ENCODE assay signal across 1 cellular context in the genomic region with DNA sequence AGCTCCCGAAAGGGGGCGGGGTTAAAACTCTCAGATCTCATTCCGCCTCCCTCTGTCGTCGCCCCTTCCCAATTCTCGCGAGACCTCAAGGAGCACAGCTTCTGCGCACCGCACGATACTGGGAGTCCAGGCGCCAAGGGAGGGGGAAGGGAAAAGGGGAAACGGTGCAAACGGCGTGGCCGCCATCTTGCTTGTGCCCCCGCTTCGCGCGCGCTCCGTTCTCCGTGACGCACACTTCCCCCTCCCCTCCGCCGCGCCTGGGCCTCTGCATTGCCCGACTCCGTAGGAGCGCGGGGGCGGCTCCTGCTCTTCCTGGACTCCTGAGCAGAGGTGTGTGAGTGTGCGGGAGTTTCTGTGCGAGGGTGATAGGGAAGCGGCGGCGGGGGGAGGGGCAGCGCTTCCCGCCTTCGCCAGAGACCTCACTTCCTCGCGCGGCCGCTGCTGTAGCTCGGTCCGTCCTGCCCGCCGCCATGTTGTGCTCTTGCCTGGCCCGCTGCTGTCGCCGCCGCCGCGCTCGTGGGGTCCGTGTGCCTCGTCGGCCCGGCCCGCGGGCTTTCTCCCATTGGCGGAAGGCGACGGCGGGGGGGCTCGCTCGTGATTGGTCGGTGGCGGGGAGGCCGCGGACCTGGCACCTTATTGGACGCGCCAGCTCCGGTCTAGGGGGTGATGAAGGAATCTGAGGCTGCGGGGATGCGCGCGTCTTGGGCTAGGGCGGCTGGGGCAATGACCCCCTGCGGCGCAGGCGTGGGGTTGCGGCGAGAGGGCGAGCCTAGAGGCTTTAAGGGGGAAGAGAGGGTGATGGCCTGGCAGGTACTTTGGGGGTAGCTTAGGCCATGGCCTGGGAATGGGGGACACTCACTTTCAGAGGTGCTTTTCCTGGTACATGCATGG.
TF ChIP-seq lines count a peak whose summit lies in the region.

A gene (plus strand): TSS at position 167 of the 891 bp plus-strand sequence. CDS start 47,140 bp downstream, outside the sequence.

TF ChIP-seq in GM12878, 131 proteins besides CTCF, POLR2A, EP300 and RAD21 (continued from another document and continues in another):
- TF ChIP-seq, protein P1, sequence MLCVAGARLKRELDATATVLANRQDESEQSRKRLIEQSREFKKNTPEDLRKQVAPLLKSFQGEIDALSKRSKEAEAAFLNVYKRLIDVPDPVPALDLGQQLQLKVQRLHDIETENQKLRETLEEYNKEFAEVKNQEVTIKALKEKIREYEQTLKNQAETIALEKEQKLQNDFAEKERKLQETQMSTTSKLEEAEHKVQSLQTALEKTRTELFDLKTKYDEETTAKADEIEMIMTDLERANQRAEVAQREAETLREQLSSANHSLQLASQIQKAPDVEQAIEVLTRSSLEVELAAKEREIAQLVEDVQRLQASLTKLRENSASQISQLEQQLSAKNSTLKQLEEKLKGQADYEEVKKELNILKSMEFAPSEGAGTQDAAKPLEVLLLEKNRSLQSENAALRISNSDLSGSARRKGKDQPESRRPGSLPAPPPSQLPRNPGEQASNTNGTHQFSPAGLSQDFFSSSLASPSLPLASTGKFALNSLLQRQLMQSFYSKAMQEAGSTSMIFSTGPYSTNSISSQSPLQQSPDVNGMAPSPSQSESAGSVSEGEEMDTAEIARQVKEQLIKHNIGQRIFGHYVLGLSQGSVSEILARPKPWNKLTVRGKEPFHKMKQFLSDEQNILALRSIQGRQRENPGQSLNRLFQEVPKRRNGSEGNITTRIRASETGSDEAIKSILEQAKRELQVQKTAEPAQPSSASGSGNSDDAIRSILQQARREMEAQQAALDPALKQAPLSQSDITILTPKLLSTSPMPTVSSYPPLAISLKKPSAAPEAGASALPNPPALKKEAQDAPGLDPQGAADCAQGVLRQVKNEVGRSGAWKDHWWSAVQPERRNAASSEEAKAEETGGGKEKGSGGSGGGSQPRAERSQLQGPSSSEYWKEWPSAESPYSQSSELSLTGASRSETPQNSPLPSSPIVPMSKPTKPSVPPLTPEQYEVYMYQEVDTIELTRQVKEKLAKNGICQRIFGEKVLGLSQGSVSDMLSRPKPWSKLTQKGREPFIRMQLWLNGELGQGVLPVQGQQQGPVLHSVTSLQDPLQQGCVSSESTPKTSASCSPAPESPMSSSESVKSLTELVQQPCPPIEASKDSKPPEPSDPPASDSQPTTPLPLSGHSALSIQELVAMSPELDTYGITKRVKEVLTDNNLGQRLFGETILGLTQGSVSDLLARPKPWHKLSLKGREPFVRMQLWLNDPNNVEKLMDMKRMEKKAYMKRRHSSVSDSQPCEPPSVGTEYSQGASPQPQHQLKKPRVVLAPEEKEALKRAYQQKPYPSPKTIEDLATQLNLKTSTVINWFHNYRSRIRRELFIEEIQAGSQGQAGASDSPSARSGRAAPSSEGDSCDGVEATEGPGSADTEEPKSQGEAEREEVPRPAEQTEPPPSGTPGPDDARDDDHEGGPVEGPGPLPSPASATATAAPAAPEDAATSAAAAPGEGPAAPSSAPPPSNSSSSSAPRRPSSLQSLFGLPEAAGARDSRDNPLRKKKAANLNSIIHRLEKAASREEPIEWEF (IDR thresholded peaks at IDR 0.05; ENCODE audit: insufficient replicate concordance, low read depth, low read length): no peak
- no peak for TF ChIP-seq ZNF384 (IDR thresholded peaks at IDR 0.05; ENCODE audit: borderline replicate concordance, low read depth, low read length)
- peak; percentile 98 for TF ChIP-seq RB1 (IDR thresholded peaks at IDR 0.05; ENCODE audit: borderline replicate concordance)
- TF ChIP-seq CBX5 (IDR thresholded peaks at IDR 0.05; ENCODE audit: low read depth): no peak
- TF ChIP-seq, protein P2, sequence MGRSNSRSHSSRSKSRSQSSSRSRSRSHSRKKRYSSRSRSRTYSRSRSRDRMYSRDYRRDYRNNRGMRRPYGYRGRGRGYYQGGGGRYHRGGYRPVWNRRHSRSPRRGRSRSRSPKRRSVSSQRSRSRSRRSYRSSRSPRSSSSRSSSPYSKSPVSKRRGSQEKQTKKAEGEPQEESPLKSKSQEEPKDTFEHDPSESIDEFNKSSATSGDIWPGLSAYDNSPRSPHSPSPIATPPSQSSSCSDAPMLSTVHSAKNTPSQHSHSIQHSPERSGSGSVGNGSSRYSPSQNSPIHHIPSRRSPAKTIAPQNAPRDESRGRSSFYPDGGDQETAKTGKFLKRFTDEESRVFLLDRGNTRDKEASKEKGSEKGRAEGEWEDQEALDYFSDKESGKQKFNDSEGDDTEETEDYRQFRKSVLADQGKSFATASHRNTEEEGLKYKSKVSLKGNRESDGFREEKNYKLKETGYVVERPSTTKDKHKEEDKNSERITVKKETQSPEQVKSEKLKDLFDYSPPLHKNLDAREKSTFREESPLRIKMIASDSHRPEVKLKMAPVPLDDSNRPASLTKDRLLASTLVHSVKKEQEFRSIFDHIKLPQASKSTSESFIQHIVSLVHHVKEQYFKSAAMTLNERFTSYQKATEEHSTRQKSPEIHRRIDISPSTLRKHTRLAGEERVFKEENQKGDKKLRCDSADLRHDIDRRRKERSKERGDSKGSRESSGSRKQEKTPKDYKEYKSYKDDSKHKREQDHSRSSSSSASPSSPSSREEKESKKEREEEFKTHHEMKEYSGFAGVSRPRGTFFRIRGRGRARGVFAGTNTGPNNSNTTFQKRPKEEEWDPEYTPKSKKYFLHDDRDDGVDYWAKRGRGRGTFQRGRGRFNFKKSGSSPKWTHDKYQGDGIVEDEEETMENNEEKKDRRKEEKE (IDR thresholded peaks at IDR 0.05): no peak
- TF ChIP-seq TARDBP (IDR thresholded peaks at IDR 0.05; ENCODE audit: borderline replicate concordance): no peak
- TF ChIP-seq MTA3 (IDR thresholded peaks at IDR 0.05; ENCODE audit: borderline replicate concordance, low read length): no peak
- no peak for TF ChIP-seq GABPA (IDR thresholded peaks at IDR 0.05; ENCODE audit: low read depth)
- TF ChIP-seq SMARCA5 (IDR thresholded peaks at IDR 0.05): peak; percentile 96
- TF ChIP-seq IRF4 (IDR thresholded peaks at IDR 0.05; ENCODE audit: low read depth, low read length): peak; percentile 78
- peak; percentile 85; the same call in 1 of the 2 replicates for TF ChIP-seq STAT1 (conservative IDR thresholded peaks at IDR 0.05)
- TF ChIP-seq RFX5 (IDR thresholded peaks at IDR 0.05; ENCODE audit: low read depth, low read length): no peak; the same call in none of the 2 replicates
- TF ChIP-seq, protein P3, sequence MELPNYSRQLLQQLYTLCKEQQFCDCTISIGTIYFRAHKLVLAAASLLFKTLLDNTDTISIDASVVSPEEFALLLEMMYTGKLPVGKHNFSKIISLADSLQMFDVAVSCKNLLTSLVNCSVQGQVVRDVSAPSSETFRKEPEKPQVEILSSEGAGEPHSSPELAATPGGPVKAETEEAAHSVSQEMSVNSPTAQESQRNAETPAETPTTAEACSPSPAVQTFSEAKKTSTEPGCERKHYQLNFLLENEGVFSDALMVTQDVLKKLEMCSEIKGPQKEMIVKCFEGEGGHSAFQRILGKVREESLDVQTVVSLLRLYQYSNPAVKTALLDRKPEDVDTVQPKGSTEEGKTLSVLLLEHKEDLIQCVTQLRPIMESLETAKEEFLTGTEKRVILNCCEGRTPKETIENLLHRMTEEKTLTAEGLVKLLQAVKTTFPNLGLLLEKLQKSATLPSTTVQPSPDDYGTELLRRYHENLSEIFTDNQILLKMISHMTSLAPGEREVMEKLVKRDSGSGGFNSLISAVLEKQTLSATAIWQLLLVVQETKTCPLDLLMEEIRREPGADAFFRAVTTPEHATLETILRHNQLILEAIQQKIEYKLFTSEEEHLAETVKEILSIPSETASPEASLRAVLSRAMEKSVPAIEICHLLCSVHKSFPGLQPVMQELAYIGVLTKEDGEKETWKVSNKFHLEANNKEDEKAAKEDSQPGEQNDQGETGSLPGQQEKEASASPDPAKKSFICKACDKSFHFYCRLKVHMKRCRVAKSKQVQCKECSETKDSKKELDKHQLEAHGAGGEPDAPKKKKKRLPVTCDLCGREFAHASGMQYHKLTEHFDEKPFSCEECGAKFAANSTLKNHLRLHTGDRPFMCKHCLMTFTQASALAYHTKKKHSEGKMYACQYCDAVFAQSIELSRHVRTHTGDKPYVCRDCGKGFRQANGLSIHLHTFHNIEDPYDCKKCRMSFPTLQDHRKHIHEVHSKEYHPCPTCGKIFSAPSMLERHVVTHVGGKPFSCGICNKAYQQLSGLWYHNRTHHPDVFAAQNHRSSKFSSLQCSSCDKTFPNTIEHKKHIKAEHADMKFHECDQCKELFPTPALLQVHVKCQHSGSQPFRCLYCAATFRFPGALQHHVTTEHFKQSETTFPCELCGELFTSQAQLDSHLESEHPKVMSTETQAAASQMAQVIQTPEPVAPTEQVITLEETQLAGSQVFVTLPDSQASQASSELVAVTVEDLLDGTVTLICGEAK (IDR thresholded peaks at IDR 0.05; ENCODE audit: borderline replicate concordance): no peak
- peak; percentile 86; the same call in 1 of the 2 replicates for TF ChIP-seq HDGF (IDR thresholded peaks at IDR 0.05)
- TF ChIP-seq, protein P4, sequence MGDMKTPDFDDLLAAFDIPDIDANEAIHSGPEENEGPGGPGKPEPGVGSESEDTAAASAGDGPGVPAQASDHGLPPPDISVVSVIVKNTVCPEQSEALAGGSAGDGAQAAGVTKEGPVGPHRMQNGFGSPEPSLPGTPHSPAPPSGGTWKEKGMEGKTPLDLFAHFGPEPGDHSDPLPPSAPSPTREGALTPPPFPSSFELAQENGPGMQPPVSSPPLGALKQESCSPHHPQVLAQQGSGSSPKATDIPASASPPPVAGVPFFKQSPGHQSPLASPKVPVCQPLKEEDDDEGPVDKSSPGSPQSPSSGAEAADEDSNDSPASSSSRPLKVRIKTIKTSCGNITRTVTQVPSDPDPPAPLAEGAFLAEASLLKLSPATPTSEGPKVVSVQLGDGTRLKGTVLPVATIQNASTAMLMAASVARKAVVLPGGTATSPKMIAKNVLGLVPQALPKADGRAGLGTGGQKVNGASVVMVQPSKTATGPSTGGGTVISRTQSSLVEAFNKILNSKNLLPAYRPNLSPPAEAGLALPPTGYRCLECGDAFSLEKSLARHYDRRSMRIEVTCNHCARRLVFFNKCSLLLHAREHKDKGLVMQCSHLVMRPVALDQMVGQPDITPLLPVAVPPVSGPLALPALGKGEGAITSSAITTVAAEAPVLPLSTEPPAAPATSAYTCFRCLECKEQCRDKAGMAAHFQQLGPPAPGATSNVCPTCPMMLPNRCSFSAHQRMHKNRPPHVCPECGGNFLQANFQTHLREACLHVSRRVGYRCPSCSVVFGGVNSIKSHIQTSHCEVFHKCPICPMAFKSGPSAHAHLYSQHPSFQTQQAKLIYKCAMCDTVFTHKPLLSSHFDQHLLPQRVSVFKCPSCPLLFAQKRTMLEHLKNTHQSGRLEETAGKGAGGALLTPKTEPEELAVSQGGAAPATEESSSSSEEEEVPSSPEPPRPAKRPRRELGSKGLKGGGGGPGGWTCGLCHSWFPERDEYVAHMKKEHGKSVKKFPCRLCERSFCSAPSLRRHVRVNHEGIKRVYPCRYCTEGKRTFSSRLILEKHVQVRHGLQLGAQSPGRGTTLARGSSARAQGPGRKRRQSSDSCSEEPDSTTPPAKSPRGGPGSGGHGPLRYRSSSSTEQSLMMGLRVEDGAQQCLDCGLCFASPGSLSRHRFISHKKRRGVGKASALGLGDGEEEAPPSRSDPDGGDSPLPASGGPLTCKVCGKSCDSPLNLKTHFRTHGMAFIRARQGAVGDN (IDR thresholded peaks at IDR 0.05): peak; percentile 96
- peak; percentile 37; the same call in 1 of the 2 replicates for TF ChIP-seq NRF1 (conservative IDR thresholded peaks at IDR 0.05; ENCODE audit: low read depth, low read length)
- TF ChIP-seq, protein P5, sequence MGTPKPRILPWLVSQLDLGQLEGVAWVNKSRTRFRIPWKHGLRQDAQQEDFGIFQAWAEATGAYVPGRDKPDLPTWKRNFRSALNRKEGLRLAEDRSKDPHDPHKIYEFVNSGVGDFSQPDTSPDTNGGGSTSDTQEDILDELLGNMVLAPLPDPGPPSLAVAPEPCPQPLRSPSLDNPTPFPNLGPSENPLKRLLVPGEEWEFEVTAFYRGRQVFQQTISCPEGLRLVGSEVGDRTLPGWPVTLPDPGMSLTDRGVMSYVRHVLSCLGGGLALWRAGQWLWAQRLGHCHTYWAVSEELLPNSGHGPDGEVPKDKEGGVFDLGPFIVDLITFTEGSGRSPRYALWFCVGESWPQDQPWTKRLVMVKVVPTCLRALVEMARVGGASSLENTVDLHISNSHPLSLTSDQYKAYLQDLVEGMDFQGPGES (IDR thresholded peaks at IDR 0.05): no peak
- peak; percentile 75 for TF ChIP-seq EED (IDR thresholded peaks at IDR 0.05; ENCODE audit: low read depth)
- TF ChIP-seq NFYA (IDR thresholded peaks at IDR 0.05; ENCODE audit: borderline replicate concordance, low read depth, low read length): no peak
- TF ChIP-seq TCF3 (IDR thresholded peaks at IDR 0.05; ENCODE audit: borderline replicate concordance, insufficient read depth, low read depth, low read length): peak; percentile 55; the same call in 1 of the 2 replicates
- TF ChIP-seq MYB (IDR thresholded peaks at IDR 0.05; ENCODE audit: borderline replicate concordance, low read depth, low read length): no peak
- peak; percentile 89 for TF ChIP-seq SPI1 (IDR thresholded peaks at IDR 0.05; ENCODE audit: borderline replicate concordance, insufficient read depth, low read depth, low read length)
- TF ChIP-seq SMAD5 (IDR thresholded peaks at IDR 0.05; ENCODE audit: low read depth): peak; percentile 42; the same call in 1 of the 2 replicates
- TF ChIP-seq, protein P6, sequence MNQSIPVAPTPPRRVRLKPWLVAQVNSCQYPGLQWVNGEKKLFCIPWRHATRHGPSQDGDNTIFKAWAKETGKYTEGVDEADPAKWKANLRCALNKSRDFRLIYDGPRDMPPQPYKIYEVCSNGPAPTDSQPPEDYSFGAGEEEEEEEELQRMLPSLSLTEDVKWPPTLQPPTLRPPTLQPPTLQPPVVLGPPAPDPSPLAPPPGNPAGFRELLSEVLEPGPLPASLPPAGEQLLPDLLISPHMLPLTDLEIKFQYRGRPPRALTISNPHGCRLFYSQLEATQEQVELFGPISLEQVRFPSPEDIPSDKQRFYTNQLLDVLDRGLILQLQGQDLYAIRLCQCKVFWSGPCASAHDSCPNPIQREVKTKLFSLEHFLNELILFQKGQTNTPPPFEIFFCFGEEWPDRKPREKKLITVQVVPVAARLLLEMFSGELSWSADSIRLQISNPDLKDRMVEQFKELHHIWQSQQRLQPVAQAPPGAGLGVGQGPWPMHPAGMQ (IDR thresholded peaks at IDR 0.05; ENCODE audit: borderline replicate concordance): peak; percentile 84
- TF ChIP-seq, protein P7, sequence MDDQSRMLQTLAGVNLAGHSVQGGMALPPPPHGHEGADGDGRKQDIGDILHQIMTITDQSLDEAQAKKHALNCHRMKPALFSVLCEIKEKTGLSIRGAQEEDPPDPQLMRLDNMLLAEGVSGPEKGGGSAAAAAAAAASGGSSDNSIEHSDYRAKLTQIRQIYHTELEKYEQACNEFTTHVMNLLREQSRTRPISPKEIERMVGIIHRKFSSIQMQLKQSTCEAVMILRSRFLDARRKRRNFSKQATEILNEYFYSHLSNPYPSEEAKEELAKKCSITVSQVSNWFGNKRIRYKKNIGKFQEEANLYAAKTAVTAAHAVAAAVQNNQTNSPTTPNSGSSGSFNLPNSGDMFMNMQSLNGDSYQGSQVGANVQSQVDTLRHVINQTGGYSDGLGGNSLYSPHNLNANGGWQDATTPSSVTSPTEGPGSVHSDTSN (IDR thresholded peaks at IDR 0.05; ENCODE audit: insufficient replicate concordance, low read depth, low read length): peak; percentile 49
- peak; percentile 90 for TF ChIP-seq ZBED1 (IDR thresholded peaks at IDR 0.05; ENCODE audit: borderline replicate concordance)
- TF ChIP-seq, protein P8, sequence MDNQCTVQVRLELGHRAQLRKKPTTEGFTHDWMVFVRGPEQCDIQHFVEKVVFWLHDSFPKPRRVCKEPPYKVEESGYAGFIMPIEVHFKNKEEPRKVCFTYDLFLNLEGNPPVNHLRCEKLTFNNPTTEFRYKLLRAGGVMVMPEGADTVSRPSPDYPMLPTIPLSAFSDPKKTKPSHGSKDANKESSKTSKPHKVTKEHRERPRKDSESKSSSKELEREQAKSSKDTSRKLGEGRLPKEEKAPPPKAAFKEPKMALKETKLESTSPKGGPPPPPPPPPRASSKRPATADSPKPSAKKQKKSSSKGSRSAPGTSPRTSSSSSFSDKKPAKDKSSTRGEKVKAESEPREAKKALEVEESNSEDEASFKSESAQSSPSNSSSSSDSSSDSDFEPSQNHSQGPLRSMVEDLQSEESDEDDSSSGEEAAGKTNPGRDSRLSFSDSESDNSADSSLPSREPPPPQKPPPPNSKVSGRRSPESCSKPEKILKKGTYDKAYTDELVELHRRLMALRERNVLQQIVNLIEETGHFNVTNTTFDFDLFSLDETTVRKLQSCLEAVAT (IDR thresholded peaks at IDR 0.05): peak; percentile 70; the same call in 1 of the 2 replicates
